In the genomic region with DNA sequence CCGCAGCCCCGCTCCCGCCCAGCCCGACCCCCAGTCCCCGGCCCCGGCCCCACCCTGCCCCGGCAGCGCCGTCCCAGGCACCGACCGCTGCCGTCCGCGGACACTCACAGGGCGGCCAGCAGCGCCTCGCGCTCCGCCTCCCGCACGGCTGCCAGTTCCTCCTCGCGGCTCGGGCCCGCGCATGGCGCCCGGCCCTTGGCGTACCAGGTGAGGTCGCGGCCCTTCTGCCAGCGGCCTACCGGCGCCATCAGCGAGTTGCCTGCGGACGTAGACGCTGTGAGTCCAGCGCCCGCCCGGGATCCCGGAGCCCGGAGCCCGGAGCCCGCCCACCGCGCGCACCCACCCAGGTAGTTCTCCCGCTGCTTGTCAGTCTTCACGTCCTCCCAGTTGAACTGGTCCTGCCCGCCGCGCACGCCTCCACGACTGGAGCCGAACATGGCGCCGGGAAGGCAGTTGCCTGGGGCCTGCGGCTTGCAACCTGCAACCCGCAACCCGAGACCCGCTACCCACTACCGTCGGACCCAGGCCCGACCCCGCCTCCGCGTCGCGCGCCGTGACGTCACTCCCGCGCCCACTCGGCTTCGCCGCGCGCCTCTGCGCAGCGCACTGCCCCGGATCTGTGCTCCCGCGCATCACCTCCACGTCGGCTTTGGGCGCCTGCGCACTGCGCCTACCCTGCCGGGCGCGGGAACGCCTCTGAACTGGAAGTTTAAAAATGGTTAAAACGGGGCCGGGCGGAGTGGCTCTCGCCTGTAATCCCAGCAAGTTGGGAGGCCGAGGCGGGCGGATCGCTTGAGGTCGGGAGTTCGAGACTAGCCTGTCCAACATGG, we compare ENCODE assay signal across 8 cellular contexts. TPM values are rescaled to one million over a fixed set of nuclear protein-coding genes. Genes with fewer than 3 reads are reported as not detected.
DNase-seq lines count a peak whose midpoint lies in the region; ATAC-seq, FAIRE-seq and TF ChIP-seq lines count a peak whose summit lies in the region.

A gene (minus strand): TSS at position 535 of the 830 bp plus-strand sequence. CDS start 98 bp downstream, at position 437.

- H3K9me3 ChIP-seq in HUES48 (ENCODE audit: control insufficient read depth, insufficient read depth, low read length) = no peaks in the 10 kb centered on the region
- H3K9me3 ChIP-seq in NT2/D1 (ENCODE audit: insufficient read depth, low read length) = no peaks in the 10 kb centered on the region
- no peaks in the 10 kb centered on the region for H3K9me3 ChIP-seq in H1 (ENCODE audit: insufficient read depth in 2 of 2, low read depth in 1 of 2, low read length in 1 of 2)
- H3K9me3 ChIP-seq in mesenchymal stem cell (ENCODE audit: control insufficient read depth, low read length) = no peaks in the 10 kb centered on the region

- H4K8ac ChIP-seq in H1 (ENCODE audit: extremely low read depth, insufficient read depth, low read length) (peak within 1 kb of the TSS; percentile 93), mesenchymal stem cell (ENCODE audit: low read length) (peak within 1 kb of the TSS; percentile 87)

- H3K18ac ChIP-seq in H1 (ENCODE audit: extremely low read depth, low read length) (no peak within 1 kb of the TSS; the same call in 1 of the 2 replicates), mesenchymal stem cell (ENCODE audit: low read depth in 1 of 2, low read length in 2 of 2) (peak within 1 kb of the TSS; percentile 74 to 86)

- H2BK20ac ChIP-seq in H1 (ENCODE audit: low read length) = no peak within 1 kb of the TSS

- H3K23ac ChIP-seq in H1 (ENCODE audit: insufficient read length) (no peak within 1 kb of the TSS), mesenchymal stem cell (ENCODE audit: low read length in 2 of 2) (peak within 1 kb of the TSS in 1 of 2 experiments; percentile 90)

- TF ChIP-seq EP300 in H1 (IDR thresholded peaks at IDR 0.05; ENCODE audit: borderline replicate concordance in 1 of 2, low read depth in 2 of 2, low read length in 2 of 2) = peak in 1 of 2 experiments; percentile 61; a peak in 1 of 3 replicates

- H2BK12ac ChIP-seq in H1 (ENCODE audit: low read depth, low read length) = 0 out of 2 replicates have a peak within 1 kb of the TSS, but pooled peaks have one; percentile 17
- H2BK12ac ChIP-seq in mesenchymal stem cell (ENCODE audit: low read length in 2 of 2) = no peak within 1 kb of the TSS

- peaks cover 6% of the 10 kb centered on the region; the same call in 1 of the 2 replicates for H3K23me2 ChIP-seq in H1 (ENCODE audit: low read depth, low read length)

- WGBS in H1 (ENCODE audit: extremely low coverage in 1 of 2, insufficient coverage in 1 of 2, insufficient read length in 1 of 2, insufficient replicate concordance in 2 of 2, low coverage in 1 of 2, low lambda C conversion rate in 2 of 2, missing lambda C conversion rate in 1 of 2), 2 experiments = 2% methylated on average over 80 of the region's 104 CpGs; no CpG with 5 or more reads in 1 of the 2 experiments
- WGBS in mesenchymal stem cell = under 1% methylated on average over 88 of the region's 104 CpGs

- peak within 1 kb of the TSS; percentile 60 for H3K9ac ChIP-seq in HUES48 (ENCODE audit: low read depth, low read length)
- peak within 1 kb of the TSS; percentile 97 for H3K9ac ChIP-seq in NT2/D1 (ENCODE audit: insufficient read length, low read depth)
- H3K9ac ChIP-seq in H1 (replicated peaks in 1 of 4; ENCODE audit: extremely low read depth in 1 of 4, low read depth in 3 of 4, low read length in 3 of 4) = peak within 1 kb of the TSS in 3 of 4 experiments; percentile 70 to 77 (median 74); a peak in 6 of 7 replicates
- H3K9ac ChIP-seq in mesenchymal stem cell (ENCODE audit: low read length) = peak within 1 kb of the TSS; percentile 86

- no peaks in the 10 kb centered on the region for H3K4me1 ChIP-seq in HUES48 (ENCODE audit: control insufficient read depth, insufficient read depth, low read length)
- H3K4me1 ChIP-seq in NT2/D1 (ENCODE audit: insufficient read depth, insufficient read length) = peaks cover 12% of the 10 kb centered on the region
- H3K4me1 ChIP-seq in H1 (replicated peaks in 1 of 4; ENCODE audit: control insufficient read depth in 3 of 4, insufficient read depth in 4 of 4, low read length in 3 of 4) = peaks cover 0 to 2% (median 0%) of the 10 kb centered on the region in 4 experiments; a peak in 1 of 7 replicates
- H3K4me1 ChIP-seq in mesenchymal stem cell (ENCODE audit: control insufficient read depth, insufficient read depth, low read depth, low read length) = peaks cover 27% of the 10 kb centered on the region

- 0 out of 2 replicates have a peak within 1 kb of the TSS, but pooled peaks have one; percentile 53 for H2AK5ac ChIP-seq in H1 (ENCODE audit: low read depth, low read length)
- H2AK5ac ChIP-seq in mesenchymal stem cell (ENCODE audit: low read length, severe bottlenecking) = no peak within 1 kb of the TSS

- no peak within 1 kb of the TSS for H2BK15ac ChIP-seq in H1 (ENCODE audit: low read length)
- peak within 1 kb of the TSS; percentile 73 for H2BK15ac ChIP-seq in mesenchymal stem cell (ENCODE audit: low read depth, poor library complexity, severe bottlenecking)

- peak within 1 kb of the TSS; percentile 66; the same call in 1 of the 2 replicates for H2BK5ac ChIP-seq in H1 (ENCODE audit: low read depth, low read length)
- H2BK5ac ChIP-seq in mesenchymal stem cell (ENCODE audit: low read depth, low read length, poor library complexity, severe bottlenecking) = no peak within 1 kb of the TSS

- H3K14ac ChIP-seq in H1 (ENCODE audit: insufficient read length) = no peak within 1 kb of the TSS
- H3K14ac ChIP-seq in mesenchymal stem cell (ENCODE audit: low read length in 2 of 2) = peak within 1 kb of the TSS in 1 of 2 experiments; percentile 39

- peaks cover 54% of the 10 kb centered on the region for H3K36me3 ChIP-seq in HUES48 (ENCODE audit: control insufficient read depth, insufficient read depth, low read length)
- H3K36me3 ChIP-seq in NT2/D1 (ENCODE audit: insufficient read depth, insufficient read length, low read length) = peaks cover 71% of the 10 kb centered on the region
- peaks cover 12 to 35% (median 23%) of the 10 kb centered on the region in 4 experiments; a peak in 7 of 8 replicates for H3K36me3 ChIP-seq in H1 (ENCODE audit: control insufficient read depth in 2 of 4, insufficient read depth in 4 of 4, low read length in 3 of 4)
- H3K36me3 ChIP-seq in mesenchymal stem cell (ENCODE audit: control insufficient read depth in 1 of 2, insufficient read depth in 2 of 2, low read depth in 1 of 2, low read length in 2 of 2) = peaks cover 59 to 69% of the 10 kb centered on the region in 2 experiments

- no peak within 1 kb of the TSS for H4K5ac ChIP-seq in H1 (ENCODE audit: insufficient read length, low read depth, low read length)

- no peak within 1 kb of the TSS for H2BK120ac ChIP-seq in H1 (replicated peaks; ENCODE audit: low read depth, low read length)
- no peak within 1 kb of the TSS for H2BK120ac ChIP-seq in mesenchymal stem cell (ENCODE audit: low read depth, low read length)

- H3K27me3 ChIP-seq in HUES48 (ENCODE audit: control insufficient read depth, insufficient read depth, low read length) (no peaks in the 10 kb centered on the region), NT2/D1 (ENCODE audit: insufficient read depth, insufficient read length) (no peaks in the 10 kb centered on the region), H1 (replicated peaks in 1 of 4; ENCODE audit: control insufficient read depth in 3 of 4, extremely low read depth in 1 of 4, insufficient read depth in 3 of 4, low read length in 3 of 4) (no peaks in the 10 kb centered on the region; a peak in 1 of 7 replicates), mesenchymal stem cell (ENCODE audit: control insufficient read depth in 1 of 2, insufficient read depth in 1 of 2, low read length in 2 of 2) (no peaks in the 10 kb centered on the region)

- POLR2A ChIA-PET in H1 (lab: Charles Lee; ENCODE audit: partially characterized antibody) = interaction anchor here (1.0 to 1.2 kb wide), 2 partner anchors 13 to 45 kb away, joined by 3 read pairs; no protein-coding TSS in a partner anchor

- H3K4me2 ChIP-seq in H1 (ENCODE audit: insufficient read depth in 1 of 2, low read depth in 2 of 2, low read length in 2 of 2) = peak within 1 kb of the TSS; percentile 37 to 83
- peak within 1 kb of the TSS; percentile 88 for H3K4me2 ChIP-seq in mesenchymal stem cell (ENCODE audit: low read length, poor library complexity, severe bottlenecking)

- TF ChIP-seq CTCF in H1 (IDR thresholded peaks at IDR 0.05; ENCODE audit: control extremely low read depth in 1 of 3, insufficient read depth in 1 of 3, low read depth in 1 of 3, low read length in 3 of 3) = no peak

- H3K27ac ChIP-seq in HUES48 (ENCODE audit: low read depth, low read length) = peak within 1 kb of the TSS; percentile 85
- peak within 1 kb of the TSS; percentile 64; the same call in 1 of the 2 replicates for H3K27ac ChIP-seq in H1 (ENCODE audit: low read depth, low read length)
- no peak within 1 kb of the TSS for H3K27ac ChIP-seq in mesenchymal stem cell (ENCODE audit: low read length, poor library complexity, severe bottlenecking)

- DNase-seq in Caki2 (ENCODE audit: low read depth) (peak; percentile 89), NT2/D1 (ENCODE audit: low read depth, low spot score) (peak; percentile 97), H1 (ENCODE audit: low read depth in 1 of 2, low spot score in 2 of 2) (peak; percentile 73 to 98), mesenchymal stem cell (peak; percentile 90)
- peak; percentile 90 to 91 (median 90) for DNase-seq in activated CD8-positive, alpha-beta memory T cell treated with anti-CD3 and anti-CD28 coated beads for 48 hours (ENCODE audit: low read depth in 2 of 3, low spot score in 2 of 3)
- peak; percentile 91 for DNase-seq in stimulated activated CD8-positive, alpha-beta memory T cell treated with anti-CD3 and anti-CD28 coated beads, Interleukin-12 subunit alpha, Interleukin-12 subunit beta, amount 100 ng/mL, for 4 hours (ENCODE audit: low read depth)

- no peak within 1 kb of the TSS for H3K56ac ChIP-seq in H1 (replicated peaks; ENCODE audit: insufficient read length, low read depth, low read length)

- H4K91ac ChIP-seq in H1 (replicated peaks; ENCODE audit: insufficient read length, low read length) (peak within 1 kb of the TSS; percentile 65), mesenchymal stem cell (ENCODE audit: low read length) (peak within 1 kb of the TSS; percentile 85)

- FAIRE-seq in H1 (lab: Jason Lieb, UNC) = no peak

- in situ Hi-C loops in Caki2 (cut with HindIII; ENCODE audit: low pct_unique_long_range_greater_than_20kb, low sequenced_read_pairs) = no loop called here

- peak; percentile 66 for ATAC-seq in GM21423 (IDR thresholded peaks at IDR 0.05; ENCODE audit: unreplicated experiment)

- CTCF ChIA-PET in H1 (lab: Charles Lee; ENCODE audit: partially characterized antibody) = interaction anchor here (0.9 kb wide), 1 partner anchor 68 kb away, joined by 3 read pairs; no protein-coding TSS in a partner anchor

- H3K79me1 ChIP-seq in H1 (ENCODE audit: low read depth, low read length) (peaks cover 7% of the 10 kb centered on the region; the same call in 1 of the 2 replicates), mesenchymal stem cell (replicated peaks; ENCODE audit: low read length, poor library complexity, severe bottlenecking) (peaks cover 19% of the 10 kb centered on the region)

- H4K20me1 ChIP-seq in H1 (replicated peaks in 1 of 2; ENCODE audit: control insufficient read depth in 1 of 2, insufficient read depth in 2 of 2, low read length in 2 of 2) = peaks cover 6 to 31% of the 10 kb centered on the region in 2 experiments

- no peaks in the 10 kb centered on the region for H3K79me2 ChIP-seq in H1 (ENCODE audit: control insufficient read depth in 1 of 2, insufficient read depth in 2 of 2, low read length in 2 of 2)

- TF ChIP-seq RAD21 in H1 (IDR thresholded peaks at IDR 0.05 in 1 of 2, conservative IDR thresholded peaks at IDR 0.05 in 1 of 2; ENCODE audit: low read depth in 2 of 2, low read length in 2 of 2) = no peak

- H3K4me3 ChIP-seq in HUES48 (ENCODE audit: low read depth, low read length) = peak within 1 kb of the TSS; percentile 81
- H3K4me3 ChIP-seq in NT2/D1 (ENCODE audit: insufficient read length, low read depth) = peak within 1 kb of the TSS; percentile 96
- peak within 1 kb of the TSS; percentile 63 to 92 (median 77) for H3K4me3 ChIP-seq in H1 (ENCODE audit: extremely low read depth in 1 of 4, insufficient read depth in 2 of 4, low read depth in 3 of 4, low read length in 4 of 4)
- peak within 1 kb of the TSS; percentile 88 to 92 for H3K4me3 ChIP-seq in mesenchymal stem cell (ENCODE audit: insufficient read depth in 1 of 2, low read depth in 1 of 2, low read length in 2 of 2)

- peak in 1 of 2 experiments; percentile 79; a peak in 2 of 3 replicates for TF ChIP-seq POLR2A in H1 (IDR thresholded peaks at IDR 0.05; ENCODE audit: control extremely low read depth in 1 of 2, low read depth in 2 of 2, low read length in 2 of 2)

- no peak within 1 kb of the TSS for H2AFZ ChIP-seq in H1 (ENCODE audit: low read length)
- peak within 1 kb of the TSS; percentile 65 for H2AFZ ChIP-seq in mesenchymal stem cell (ENCODE audit: low read depth, low read length)

- H3K4ac ChIP-seq in H1 (replicated peaks; ENCODE audit: insufficient read length, low read depth, low read length) = no peak within 1 kb of the TSS
- peak within 1 kb of the TSS in 1 of 2 experiments; percentile 71 for H3K4ac ChIP-seq in mesenchymal stem cell (ENCODE audit: low read depth in 1 of 2, low read length in 2 of 2)

RNA-seq across cellular contexts. Expression of the gene that starts here (rescaled TPM):
- total RNA-seq in Caki2 (2014; rRNA removed; shearing (Covaris generic); ENCODE audit: low replicate concordance) = 57.9 and 61.2 TPM in 2 replicates
- total RNA-seq in H1 (2021; fragmentation: NEBNext Ultra II Directional; extraction: Animal tissue kit (Norgen Biotek cat#: 25700)) = 19.9 and 22.5 TPM in 2 replicates
- polyA plus RNA-seq in H1 (2011; rRNA removed) = 18.6 and 28.5 TPM in 2 replicates
- 23.7 TPM for polyA plus RNA-seq in H1 (2011; cell fraction: cytosol; rRNA removed)
- polyA plus RNA-seq in H1 (2011; cell fraction: nucleus; rRNA removed) = 41.3 TPM
- 15.0 to 30.9 TPM (median 25.2 TPM) in 4 replicates for polyA plus RNA-seq in H1 (2012, experiment 1 of 2)
- 17.1 TPM for polyA plus RNA-seq in H1 (2012, experiment 2 of 2)
- 26.2 TPM for polyA plus RNA-seq in H1 (2013, experiment 1 of 2)
- 25.8 TPM for polyA plus RNA-seq in H1 (2013, experiment 2 of 2)
- polyA minus RNA-seq in H1 (2011; rRNA and poly(A)+ RNA removed) = 1.3 and 1.4 TPM in 2 replicates
- 4.6 TPM for polyA minus RNA-seq in H1 (2011; cell fraction: cytosol; rRNA and poly(A)+ RNA removed)
- 5.5 TPM for polyA minus RNA-seq in H1 (2011; cell fraction: nucleus; rRNA and poly(A)+ RNA removed)
- 10.8 TPM for polyA plus RNA-seq in mesenchymal stem cell (2013, experiment 1 of 2)
- polyA plus RNA-seq in mesenchymal stem cell (2013, experiment 2 of 2) = 11.6 TPM
